8 cellular contexts compared by ENCODE assay signal in genomic region chr7:134431805-134432204, GRCh38. TPM values are rescaled to one million over a fixed set of nuclear protein-coding genes. Genes with fewer than 3 reads are reported as not detected.
DNase-seq lines count a peak whose midpoint lies in the region; ATAC-seq and TF ChIP-seq lines count a peak whose summit lies in the region.

No MANE protein-coding gene starts in this region.

- H3K9me3 ChIP-seq in testis = no peaks in the 10 kb centered on the region

- ATAC-seq in activated T-cell treated with anti-CD3 and anti-CD28 coated beads, Interleukin-2, amount 50 U/mL, for 72 hours (replicated peaks in 1 of 2) = no peak

- DNase-seq in activated T-cell treated with anti-CD3 and anti-CD28 coated beads, Interleukin-2, amount 50 U/mL, for 72 hours = no peak
- no peak for DNase-seq in activated T-cell treated with anti-CD3 and anti-CD28 coated beads, Interleukin-2, amount 50 U/mL, for 48 hours
- no peak for DNase-seq in activated CD4-positive, alpha-beta memory T cell treated with anti-CD3 and anti-CD28 coated beads for 36 hours
- DNase-seq in immature natural killer cell (peak in 1 of 3 donors; percentile 6), testis (no peak), 8988T (no peak), DMS114 treated with DMSO at 0.1 percent for 48 hours (lab: John Stamatoyannopoulos, UW; ENCODE audit: unreplicated experiment) (no peak)
- no peak for DNase-seq in activated effector memory CD4-positive, alpha-beta T cell treated with Interleukin-2 at 50 U/mL for 16 hours

- intact Hi-C loops in activated CD4-positive, alpha-beta memory T cell treated with anti-CD3 and anti-CD28 coated beads for 36 hours (cut with micrococcal nuclease) = loop anchor here (1.0 to 2.0 kb wide), 6 partner anchors 27 to 323 kb away; partner anchors contain the start of genes AKR1B1 and SLC35B4
- intact Hi-C loops in testis (cut with DNase I; ENCODE audit: low total_unique reads) = no loop called here

- H3K4me3 Mint-ChIP-seq in activated T-cell treated with anti-CD3 and anti-CD28 coated beads, Interleukin-2, amount 50 U/mL, for 72 hours = peak overlapping the region; percentile 76 to 93
- peak overlapping the region; percentile 70 for H3K4me3 Mint-ChIP-seq in activated CD4-positive, alpha-beta memory T cell treated with anti-CD3 and anti-CD28 coated beads for 36 hours
- H3K4me3 Mint-ChIP-seq in immature natural killer cell = peak overlapping the region; percentile 84 to 88 (median 87)

- CTCF ChIA-PET in activated CD4-positive, alpha-beta memory T cell treated with anti-CD3 and anti-CD28 coated beads for 36 hours (lab: Charles Lee) = interaction anchor here (0.5 to 2.6 kb wide), 27 partner anchors 11 to 555 kb away, joined by 3 to 92 read pairs (median 5); partner anchors contain the start of genes AGBL3, AKR1B1, AKR1B15 and BPGM

- H3K27me3 ChIP-seq in testis = no peaks in the 10 kb centered on the region

- peak overlapping the region; percentile 34 to 83 for H3K27ac ChIP-seq in testis

- 35 to 59% methylated on average over 12 of the region's 12 CpGs for WGBS in testis, 2 donors

- peaks cover 6% of the 10 kb centered on the region for H3K4me1 ChIP-seq in testis

- no peak for TF ChIP-seq POLR2A in testis (IDR thresholded peaks at IDR 0.05)

- H3K27me3 Mint-ChIP-seq in activated T-cell treated with anti-CD3 and anti-CD28 coated beads, Interleukin-2, amount 50 U/mL, for 72 hours (ENCODE audit: low read depth) = no peaks in the 10 kb centered on the region
- no peaks in the 10 kb centered on the region for H3K27me3 Mint-ChIP-seq in activated CD4-positive, alpha-beta memory T cell treated with anti-CD3 and anti-CD28 coated beads for 36 hours
- H3K27me3 Mint-ChIP-seq in immature natural killer cell (ENCODE audit: low read depth in 3 of 3) = peaks cover 0 to 6% (median 2%) of the 10 kb centered on the region in 3 donors

- POLR2A ChIA-PET in activated CD4-positive, alpha-beta memory T cell treated with anti-CD3 and anti-CD28 coated beads for 36 hours (lab: Charles Lee) = no interaction called here

- no peaks in the 10 kb centered on the region for H3K9me3 Mint-ChIP-seq in activated T-cell treated with anti-CD3 and anti-CD28 coated beads, Interleukin-2, amount 50 U/mL, for 72 hours
- no peaks in the 10 kb centered on the region for H3K9me3 Mint-ChIP-seq in activated CD4-positive, alpha-beta memory T cell treated with anti-CD3 and anti-CD28 coated beads for 36 hours
- H3K9me3 Mint-ChIP-seq in immature natural killer cell = no peaks in the 10 kb centered on the region

- no peak for TF ChIP-seq CTCF in testis (IDR thresholded peaks at IDR 0.05)

- no peaks in the 10 kb centered on the region for H3K36me3 Mint-ChIP-seq in activated T-cell treated with anti-CD3 and anti-CD28 coated beads, Interleukin-2, amount 50 U/mL, for 72 hours (ENCODE audit: insufficient read depth in 2 of 2)
- H3K36me3 Mint-ChIP-seq in activated CD4-positive, alpha-beta memory T cell treated with anti-CD3 and anti-CD28 coated beads for 36 hours = no peaks in the 10 kb centered on the region
- no peaks in the 10 kb centered on the region for H3K36me3 Mint-ChIP-seq in immature natural killer cell

- H3K36me3 ChIP-seq in testis (ENCODE audit: low read depth, missing control alignments) = no peaks in the 10 kb centered on the region

- H3K4me3 ChIP-seq in testis = peak overlapping the region; percentile 29 to 41

- H3K4me1 Mint-ChIP-seq in activated T-cell treated with anti-CD3 and anti-CD28 coated beads, Interleukin-2, amount 50 U/mL, for 72 hours (ENCODE audit: low read depth) = peaks cover 16% of the 10 kb centered on the region
- peaks cover 13% of the 10 kb centered on the region for H3K4me1 Mint-ChIP-seq in activated CD4-positive, alpha-beta memory T cell treated with anti-CD3 and anti-CD28 coated beads for 36 hours (ENCODE audit: low read depth)
- H3K4me1 Mint-ChIP-seq in immature natural killer cell = peaks cover 21 to 22% of the 10 kb centered on the region in 2 donors

- H3K27ac Mint-ChIP-seq in activated T-cell treated with anti-CD3 and anti-CD28 coated beads, Interleukin-2, amount 50 U/mL, for 72 hours = peak overlapping the region; percentile 64
- no peak overlapping the region for H3K27ac Mint-ChIP-seq in activated CD4-positive, alpha-beta memory T cell treated with anti-CD3 and anti-CD28 coated beads for 36 hours
- peak overlapping the region; percentile 90 to 97 (median 92) for H3K27ac Mint-ChIP-seq in immature natural killer cell

RNA-seq across cellular contexts. Expression of gene AKR1B1, which starts 27.1 kb away (rescaled TPM):
- 100 to 1,000 TPM in 1 of 2 donors, 10 to 100 TPM in 1; 95.1 to 117 TPM for total RNA-seq in activated T-cell treated with anti-CD3 and anti-CD28 coated beads, Interleukin-2, amount 50 U/mL, for 72 hours
- total RNA-seq in activated CD4-positive, alpha-beta memory T cell treated with anti-CD3 and anti-CD28 coated beads for 36 hours = 100 to 1,000 TPM in 1 of 2 experiments, 10 to 100 TPM in 1; 97.8 to 102 TPM
- polyA plus RNA-seq in immature natural killer cell = 100 to 1,000 TPM; 173 to 265 (median 176) TPM
- total RNA-seq in testis = 100 to 1,000 TPM in 1 of 2 donors, 10 to 100 TPM in 1; 99.8 to 105 TPM
- polyA plus RNA-seq in testis (ENCODE audit: insufficient read depth, low read depth, low replicate concordance) = 129 TPM
